ENCODE assay signal across 7 cellular contexts in genomic region chrX:89214773-89215446, GRCh38.
A peak's percentile ranks its signal among the peaks of the same experiment; 100 is the strongest.
DNase-seq lines count a peak whose midpoint lies in the region; ATAC-seq, FAIRE-seq and TF ChIP-seq lines count a peak whose summit lies in the region.
"Not testable (repeated sequence)": the region's sequence is repeated elsewhere in the genome, so short reads cannot be mapped to it uniquely, and the experiment has no call there.

No MANE protein-coding gene starts in this region.

- H3K9me3 Mint-ChIP-seq in progenitor cell of endocrine pancreas (ENCODE audit: low read depth): not testable (repeated sequence)

- H3K4me1 Mint-ChIP-seq in progenitor cell of endocrine pancreas (ENCODE audit: low read depth): not testable (repeated sequence)

- peak; percentile 8 for DNase-seq in DMS53 treated with DMSO at 0.1 percent for 48 hours (lab: John Stamatoyannopoulos, UW; ENCODE audit: unreplicated experiment)
- DNase-seq in hepatocyte (ENCODE audit: low spot score); left lobe of liver (ENCODE audit: low spot score); right lobe of liver; progenitor cell of endocrine pancreas (ENCODE audit: low spot score, unreplicated experiment): not testable (repeated sequence)

- H2AFZ ChIP-seq in hepatocyte: not testable (repeated sequence)

- ATAC-seq in left lobe of liver (peak; percentile 78), right lobe of liver (peak; percentile 56 to 77 (median 70))

- H3K36me3 ChIP-seq in hepatocyte (replicated peaks; ENCODE audit: insufficient read depth, low read depth); right lobe of liver: not testable (repeated sequence)

- peak overlapping the region; percentile 51 for H3K4me2 ChIP-seq in hepatocyte

- H3K9me3 ChIP-seq in hepatocyte (ENCODE audit: low read depth); right lobe of liver: not testable (repeated sequence)

- H3K27ac Mint-ChIP-seq in progenitor cell of endocrine pancreas: peak overlapping the region; percentile 70

- not testable (repeated sequence) for H3K4me3 Mint-ChIP-seq in progenitor cell of endocrine pancreas (ENCODE audit: low read depth)

- not testable (repeated sequence) for TF ChIP-seq POLR2A in right lobe of liver (IDR thresholded peaks at IDR 0.05)

- not testable (repeated sequence) for H3K4me3 ChIP-seq in hepatocyte, right lobe of liver

- H4K20me1 ChIP-seq in hepatocyte (ENCODE audit: insufficient read depth, poor library complexity, severe bottlenecking): not testable (repeated sequence)

- not testable (repeated sequence) for H3K36me3 Mint-ChIP-seq in progenitor cell of endocrine pancreas (ENCODE audit: insufficient read depth)

- intact Hi-C loops in right lobe of liver (cut with DNase I): not testable (repeated sequence)

- peak; percentile 75 for FAIRE-seq in colon (lab: Jason Lieb, UNC)

- TF ChIP-seq CTCF in 22Rv1 (IDR thresholded peaks at IDR 0.05); hepatocyte (IDR thresholded peaks at IDR 0.05; ENCODE audit: poor library complexity); right lobe of liver (IDR thresholded peaks at IDR 0.05); progenitor cell of endocrine pancreas (IDR thresholded peaks at IDR 0.05; ENCODE audit: unreplicated experiment): not testable (repeated sequence)

- H3K27me3 Mint-ChIP-seq in progenitor cell of endocrine pancreas: not testable (repeated sequence)

- H3K27ac ChIP-seq in 22Rv1 (peak overlapping the region; percentile 58), right lobe of liver (peak overlapping the region in 1 of 3 donors; percentile 49)
- H3K27ac ChIP-seq in hepatocyte: not testable (repeated sequence)

- WGBS in hepatocyte (ENCODE audit: low lambda C conversion rate, missing lambda C conversion rate): 81% methylated on average over 1 of the region's 1 CpG
- WGBS in right lobe of liver (ENCODE audit: insufficient coverage, low coverage, low lambda C conversion rate, missing lambda C conversion rate): 33% methylated on average over 1 of the region's 1 CpG

- not testable (repeated sequence) for H3K27me3 ChIP-seq in hepatocyte, right lobe of liver

- not testable (repeated sequence) for H3K4me1 ChIP-seq in hepatocyte (ENCODE audit: insufficient read depth); right lobe of liver

- H3K79me2 ChIP-seq in hepatocyte: not testable (repeated sequence)

- H3K9me2 ChIP-seq in hepatocyte (replicated peaks; ENCODE audit: insufficient read depth): not testable (repeated sequence)
